1 cellular context compared by ENCODE assay signal in genomic region chr20:62366370-62367135, GRCh38.
TF ChIP-seq lines count a peak whose summit lies in the region.

No MANE protein-coding gene starts in this region.

TF ChIP-seq in K562, 482 proteins besides CTCF, POLR2A, EP300 and RAD21:
- TF ChIP-seq ZFX (CRISPR knock-in tag; IDR thresholded peaks at IDR 0.05), result peak; percentile 44
- peak; percentile 20 for TF ChIP-seq TAF1 (IDR thresholded peaks at IDR 0.05; ENCODE audit: control insufficient read depth, extremely low read depth, insufficient read depth, low read length, severe bottlenecking)
- no peak for TF ChIP-seq E2F3 (CRISPR knock-in tag; IDR thresholded peaks at IDR 0.05)
- TF ChIP-seq SIN3A (IDR thresholded peaks at IDR 0.05; ENCODE audit: borderline replicate concordance in 2 of 2, control insufficient read depth in 1 of 2, low read depth in 2 of 2, low read length in 2 of 2), result peak in 1 of 2 experiments; percentile 2; a peak in 1 of 4 replicates
- TF ChIP-seq RBM14 (IDR thresholded peaks at IDR 0.05; ENCODE audit: borderline replicate concordance, insufficient read depth, low read depth, low read length), result 0 out of 2 replicates have a peak, but pooled peaks have one; percentile 49
- TF ChIP-seq DIDO1 (tag; IDR thresholded peaks at IDR 0.05; ENCODE audit: low read depth), result no peak
- no peak for TF ChIP-seq CTCFL (IDR thresholded peaks at IDR 0.05; ENCODE audit: borderline replicate concordance, insufficient read depth, low read depth, low read length, poor library complexity, severe bottlenecking)
- peak in 1 of 3 experiments; percentile 34 for TF ChIP-seq YY1 (IDR thresholded peaks at IDR 0.05; ENCODE audit: borderline replicate concordance in 1 of 3, control insufficient read depth in 1 of 3, extremely low read depth in 1 of 3, insufficient read depth in 3 of 3, insufficient read length in 1 of 3, insufficient replicate concordance in 2 of 3, low read depth in 1 of 3, low read length in 2 of 3)
- TF ChIP-seq RBBP5 (IDR thresholded peaks at IDR 0.05; ENCODE audit: borderline replicate concordance, insufficient read depth, low read length, poor library complexity, severe bottlenecking), result peak; percentile 51
- no peak for TF ChIP-seq ZNF217 (CRISPR knock-in tag; IDR thresholded peaks at IDR 0.05)
- TF ChIP-seq CCAR2 (IDR thresholded peaks at IDR 0.05; ENCODE audit: low read depth, low read length), result no peak
- TF ChIP-seq MTA3 (IDR thresholded peaks at IDR 0.05; ENCODE audit: borderline replicate concordance), result peak; percentile 16; the same call in 1 of the 2 replicates
- peak; percentile 46 for TF ChIP-seq HNRNPLL (IDR thresholded peaks at IDR 0.05; ENCODE audit: low read depth, low read length, poor library complexity, severe bottlenecking)
- TF ChIP-seq MNT (conservative IDR thresholded peaks at IDR 0.05), result peak; percentile 80 to 82
- TF ChIP-seq RCOR1 (IDR thresholded peaks at IDR 0.05; ENCODE audit: borderline replicate concordance in 1 of 2, low read depth in 2 of 2, low read length in 2 of 2), result 0 out of 4 replicates have a peak, but pooled peaks of 1 of the 2 experiments have one; percentile 4
- peak; percentile 23 for TF ChIP-seq CHD1 (IDR thresholded peaks at IDR 0.05; ENCODE audit: low read length)
- 0 out of 2 replicates have a peak, but pooled peaks have one; percentile 49 for TF ChIP-seq EP400 (IDR thresholded peaks at IDR 0.05)
- no peak for TF ChIP-seq NONO (IDR thresholded peaks at IDR 0.05; ENCODE audit: low read depth in 2 of 2, low read length in 1 of 2)
- TF ChIP-seq FIP1L1 (IDR thresholded peaks at IDR 0.05; ENCODE audit: low read depth, low read length, poor library complexity, severe bottlenecking), result peak; percentile 63
- TF ChIP-seq CBFB (CRISPR knock-in tag; IDR thresholded peaks at IDR 0.05), result 0 out of 2 replicates have a peak, but pooled peaks have one; percentile 2
- peak; percentile 29 for TF ChIP-seq CCNT2 (IDR thresholded peaks at IDR 0.05; ENCODE audit: borderline replicate concordance, extremely low read depth, insufficient read length, low read depth, low read length)
- no peak for TF ChIP-seq HMGXB4 (CRISPR knock-in tag; IDR thresholded peaks at IDR 0.05)
- TF ChIP-seq NCOA2 (IDR thresholded peaks at IDR 0.05; ENCODE audit: partially characterized antibody in 2 of 2), result no peak
- no peak for TF ChIP-seq TCF3 (CRISPR knock-in tag; IDR thresholded peaks at IDR 0.05)
- TF ChIP-seq E2F6 (IDR thresholded peaks at IDR 0.05; ENCODE audit: borderline replicate concordance in 1 of 2, extremely low read depth in 1 of 2, insufficient read depth in 1 of 2, insufficient read length in 1 of 2, low read depth in 1 of 2, low read length in 1 of 2, poor library complexity in 1 of 2, severe bottlenecking in 1 of 2), result peak in 1 of 2 experiments; percentile 25
- TF ChIP-seq HEY1 (CRISPR knock-in tag; IDR thresholded peaks at IDR 0.05; ENCODE audit: borderline replicate concordance), result no peak
- peak; percentile 82 for TF ChIP-seq CHD2 (IDR thresholded peaks at IDR 0.05; ENCODE audit: low read depth, low read length)
- TF ChIP-seq KLF1 (tag; IDR thresholded peaks at IDR 0.05), result no peak
- 0 out of 4 replicates have a peak, but pooled peaks of 1 of the 2 experiments have one; percentile 9 for TF ChIP-seq NRF1 (conservative IDR thresholded peaks at IDR 0.05 in 1 of 2, IDR thresholded peaks at IDR 0.05 in 1 of 2)
- no peak for TF ChIP-seq SUPT5H (IDR thresholded peaks at IDR 0.05)
- no peak for TF ChIP-seq CAMTA2 (CRISPR knock-in tag; conservative IDR thresholded peaks at IDR 0.05)
- TF ChIP-seq ZFP36 (IDR thresholded peaks at IDR 0.05; ENCODE audit: low read depth, low read length, partially characterized antibody), result no peak
- TF ChIP-seq SAP30 (IDR thresholded peaks at IDR 0.05; ENCODE audit: borderline replicate concordance, insufficient read depth, low read depth, low read length, poor library complexity, severe bottlenecking), result peak; percentile 23
- TF ChIP-seq NFYB (IDR thresholded peaks at IDR 0.05; ENCODE audit: extremely low read depth, insufficient read length), result no peak
- no peak for TF ChIP-seq TBL1XR1 (IDR thresholded peaks at IDR 0.05; ENCODE audit: low read length in 2 of 2)
- TF ChIP-seq NFIC (IDR thresholded peaks at IDR 0.05), result peak; percentile 55
- no peak; a peak in 1 of 4 replicates for TF ChIP-seq MAZ (CRISPR knock-in tag; conservative IDR thresholded peaks at IDR 0.05 in 1 of 2, IDR thresholded peaks at IDR 0.05 in 1 of 2)
- TF ChIP-seq PHF20 (IDR thresholded peaks at IDR 0.05; ENCODE audit: partially characterized antibody), result no peak
- TF ChIP-seq RBM25 (IDR thresholded peaks at IDR 0.05; ENCODE audit: low read depth, low read length, severe bottlenecking), result no peak
- TF ChIP-seq USF2 (CRISPR knock-in tag; IDR thresholded peaks at IDR 0.05), result 0 out of 2 replicates have a peak, but pooled peaks have one; percentile 1
- TF ChIP-seq KHSRP (IDR thresholded peaks at IDR 0.05), result no peak
- peak; percentile 2; the same call in 1 of the 2 replicates for TF ChIP-seq PHF8 (IDR thresholded peaks at IDR 0.05; ENCODE audit: borderline replicate concordance, low read length)
- 0 out of 2 replicates have a peak, but pooled peaks have one; percentile 36 for TF ChIP-seq CREB3L1 (IDR thresholded peaks at IDR 0.05; ENCODE audit: borderline replicate concordance, low read depth)
- TF ChIP-seq KAT8 (IDR thresholded peaks at IDR 0.05; ENCODE audit: low read depth), result no peak
- no peak for TF ChIP-seq CBFA2T2 (conservative IDR thresholded peaks at IDR 0.05)
- peak; percentile 31; the same call in 1 of the 2 replicates for TF ChIP-seq ZNF121 (CRISPR knock-in tag; conservative IDR thresholded peaks at IDR 0.05)
- no peak for TF ChIP-seq TBP (optimal IDR thresholded peaks at IDR 0.05; ENCODE audit: low read depth, low read length)
- TF ChIP-seq CTBP1 (IDR thresholded peaks at IDR 0.05; ENCODE audit: borderline replicate concordance), result 0 out of 2 replicates have a peak, but pooled peaks have one; percentile 26
- TF ChIP-seq ZBTB7A (IDR thresholded peaks at IDR 0.05; ENCODE audit: borderline replicate concordance, control insufficient read depth, low read depth, low read length), result peak; percentile 64; the same call in 1 of the 2 replicates
- TF ChIP-seq L3MBTL2 (IDR thresholded peaks at IDR 0.05), result peak; percentile 17; the same call in 1 of the 2 replicates
- TF ChIP-seq ZNF311 (CRISPR knock-in tag; IDR thresholded peaks at IDR 0.05), result no peak
- no peak for TF ChIP-seq TFAM (CRISPR knock-in tag; conservative IDR thresholded peaks at IDR 0.05)
- TF ChIP-seq EGR1 (conservative IDR thresholded peaks at IDR 0.05), result peak; percentile 58
- TF ChIP-seq POLR3A (IDR thresholded peaks at IDR 0.05; ENCODE audit: borderline replicate concordance, extremely low read depth, insufficient read depth, insufficient read length), result no peak
- 0 out of 2 replicates have a peak, but pooled peaks have one; percentile 13 for TF ChIP-seq KAT7 (CRISPR knock-in tag; IDR thresholded peaks at IDR 0.05; ENCODE audit: borderline replicate concordance)
- TF ChIP-seq MBD2 (IDR thresholded peaks at IDR 0.05; ENCODE audit: borderline replicate concordance, low read depth), result 0 out of 2 replicates have a peak, but pooled peaks have one; percentile 2
- TF ChIP-seq ZNF766 (CRISPR knock-in tag; conservative IDR thresholded peaks at IDR 0.05), result 0 out of 2 replicates have a peak, but pooled peaks have one; percentile 43
- TF ChIP-seq ZNF644 (tag; IDR thresholded peaks at IDR 0.05; ENCODE audit: low read depth), result no peak
